Comparison of ENCODE assay signal across 18 cellular contexts in genomic region chr10:122854648-122855047, GRCh38. TPM values are rescaled to one million over a fixed set of nuclear protein-coding genes. Genes with fewer than 3 reads are reported as not detected.
DNase-seq lines count a peak whose midpoint lies in the region; ATAC-seq and TF ChIP-seq lines count a peak whose summit lies in the region.
"Had no signal": no experiment of that assay in that cellular context is flagged by ENCODE, and none has a peak within 500 bp of the region (broad histone marks: within the 10 kb centered on the region; RNA-seq: fewer than 3 reads in every experiment).

No MANE protein-coding gene starts in this region.

- no peak for TF ChIP-seq CTCF in AG10803 (conservative IDR thresholded peaks at IDR 0.05; ENCODE audit: low read length)

- no peak overlapping the region for H3K4me3 ChIP-seq in AG10803 (ENCODE audit: low read length)
- H3K4me3 ChIP-seq: body of pancreas had no signal

- DNase-seq in AG10803 (ENCODE audit: low read depth) (peak; percentile 88), HT1080 (ENCODE audit: low read depth) (peak; percentile 94), astrocyte of the hippocampus (ENCODE audit: low read depth, low spot score) (peak; percentile 53), kidney tubule cell (ENCODE audit: low spot score) (peak; percentile 85), DMS153 treated with DMSO at 0.1 percent for 48 hours (lab: John Stamatoyannopoulos, UW; ENCODE audit: unreplicated experiment) (no peak), DMS 273 (lab: John Stamatoyannopoulos, UW; ENCODE audit: unreplicated experiment) (no peak), OCI-M2 (lab: John Stamatoyannopoulos, UW; ENCODE audit: unreplicated experiment) (no peak)
- DNase-seq: activated T-cell treated with anti-CD3 and anti-CD28 coated beads, Interleukin-2, amount 50 U/mL, for 48 hours; body of pancreas; CD8-positive, alpha-beta T cell; NCI-H1048; NCI-H446 treated with DMSO at 0.1 percent for 48 hours; SHP77 treated with DMSO at 0.1 percent for 48 hours; stimulated activated CD4-positive, alpha-beta T cell treated with anti-CD3 and anti-CD28 coated beads, Interleukin-2, amount 100 ng/mL, for 24 hours had no signal

- ATAC-seq in HG02588 (IDR thresholded peaks at IDR 0.05; ENCODE audit: unreplicated experiment) = no peak
- ATAC-seq: body of pancreas; CD8-positive, alpha-beta T cell; stimulated activated effector memory CD8-positive, alpha-beta T cell treated with anti-CD3 and anti-CD28 coated beads, Interleukin-12 subunit alpha, Interleukin-12 subunit beta, amount 100 ng/mL, for 72 hours; WTC11 had no signal

RNA-seq across cellular contexts. Expression of gene CUZD1, which starts 9.0 kb away (rescaled TPM):
- 0.47 and 0.55 TPM in 2 replicates for total RNA-seq in HT1080 (2014; rRNA removed; shearing (Covaris generic))
- polyA plus RNA-seq in HT1080 (2015; cell fraction: cytosol; rRNA removed) = 0.64 and 1.0 TPM in 2 replicates
- 2.8 TPM in 2 replicates for polyA plus RNA-seq in HT1080 (2015; cell fraction: nucleus; rRNA removed)

RNA-seq across cellular contexts. Expression of gene FAM24B, which starts 24.7 kb away (rescaled TPM):
- total RNA-seq in HT1080 (2014; rRNA removed; shearing (Covaris generic)) = 7.2 and 7.9 TPM in 2 replicates
- 4.4 and 5.9 TPM in 2 replicates for polyA plus RNA-seq in HT1080 (2015; cell fraction: cytosol; rRNA removed)
- 10.9 and 18.5 TPM in 2 replicates for polyA plus RNA-seq in HT1080 (2015; cell fraction: nucleus; rRNA removed)

RNA-seq across cellular contexts. Expression of gene FAM24A, which starts 55.8 kb away (rescaled TPM):
- total RNA-seq in HT1080 (2014; rRNA removed; shearing (Covaris generic)) = not detected in 2 replicates
- not detected in 2 replicates for polyA plus RNA-seq in HT1080 (2015; cell fraction: cytosol; rRNA removed)
- not detected in 2 replicates for polyA plus RNA-seq in HT1080 (2015; cell fraction: nucleus; rRNA removed)
- total RNA-seq: body of pancreas; CD8-positive, alpha-beta T cell; mononuclear cell; WTC11 had no signal

Comparison
In these comparisons a context has a peak if more than half of its experiments do, and no peak if none do; other contexts are left out.
1. DNase-seq: peak in AG10803 (single experiment), HT1080 (single experiment), astrocyte of the hippocampus (single experiment) and kidney tubule cell (single experiment); none in DMS153 treated with DMSO at 0.1 percent for 48 hours (single experiment), DMS 273 (single experiment) and OCI-M2 (single experiment).